13 cellular contexts compared by ENCODE assay signal in the genomic region with DNA sequence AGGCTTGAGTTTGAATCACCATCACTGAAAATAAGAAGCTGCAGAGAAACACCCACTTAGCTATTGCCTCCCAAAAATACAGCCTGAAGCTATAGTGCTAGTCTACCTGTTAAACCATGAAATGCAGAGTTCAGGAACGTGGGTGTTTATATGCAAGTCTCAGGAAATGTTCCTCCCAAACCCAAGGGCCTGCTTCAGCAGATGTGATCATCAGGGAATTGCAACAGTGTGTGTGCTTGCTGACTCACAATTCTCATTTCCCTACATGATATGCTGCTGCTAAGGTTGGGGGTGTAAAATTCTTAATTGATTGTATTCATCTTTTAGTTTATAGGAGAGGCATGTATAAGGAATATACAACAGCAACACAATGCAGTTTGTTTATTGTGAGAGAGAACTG. TPM values are rescaled to one million over a fixed set of nuclear protein-coding genes. Genes with fewer than 3 reads are reported as not detected.
DNase-seq lines count a peak whose midpoint lies in the region; TF ChIP-seq lines count a peak whose summit lies in the region.
"Had no signal": no experiment of that assay in that cellular context is flagged by ENCODE, and none has a peak within 500 bp of the region (broad histone marks: within the 10 kb centered on the region; RNA-seq: fewer than 3 reads in every experiment).

No MANE protein-coding gene starts in this region.

- H3K36me3 ChIP-seq in ACC112 (ENCODE audit: insufficient read depth, low read length) (peaks cover 43% of the 10 kb centered on the region), HEK293 (ENCODE audit: control insufficient read depth in 2 of 2, insufficient read depth in 1 of 2, low read length in 2 of 2) (peaks cover 30 to 88% of the 10 kb centered on the region in 2 experiments; a peak in 2 of 3 replicates), uterus (no peaks in the 10 kb centered on the region), MM.1S (replicated peaks; ENCODE audit: insufficient read depth, low read length) (peaks cover 13% of the 10 kb centered on the region)

- H3K79me2 ChIP-seq in ACC112 (ENCODE audit: control insufficient read depth, insufficient read depth, low read length, unreplicated experiment) (peaks cover 16% of the 10 kb centered on the region), MM.1S (ENCODE audit: low read length) (peaks cover 25% of the 10 kb centered on the region)

- no peaks in the 10 kb centered on the region for H3K27me3 ChIP-seq in ACC112 (ENCODE audit: insufficient read depth, low read length)
- no peaks in the 10 kb centered on the region for H3K27me3 ChIP-seq in uterus
- H3K27me3 ChIP-seq in MM.1S (replicated peaks; ENCODE audit: insufficient read depth, low read length): no peaks in the 10 kb centered on the region
- H3K27me3 ChIP-seq: ascending aorta, stomach had no signal

- TF ChIP-seq POLR2A in uterus (IDR thresholded peaks at IDR 0.05): no peak

- CTCF ChIA-PET in HEK293 (lab: Yijun Ruan, JAX): interaction anchor here (0.6 kb wide), 1 partner anchor 14 kb away, joined by 3 read pairs; no protein-coding TSS in a partner anchor

- H2AFZ ChIP-seq in ACC112 (ENCODE audit: low read length, unreplicated experiment): no peak overlapping the region
- H2AFZ ChIP-seq in MM.1S (ENCODE audit: low read length): no peak overlapping the region

- no peak overlapping the region for H3K4me3 Mint-ChIP-seq in activated T-helper 2 cell treated with anti-CD3 and anti-CD28 coated beads, Interferon-gamma antibody, Interleukin-2, Interleukin-4, amounts not matched to agents 10 μg/mL and 5 μg/mL and 100 μg/mL, durations not matched to agents 14 hours and 24 hours and 36 hours (ENCODE audit: low read depth)
- H3K4me3 Mint-ChIP-seq: CD4-positive, CD25-positive, alpha-beta regulatory T cell had no signal

- intact Hi-C loops in head of caudate nucleus (cut with DNase I): no loop called here
- intact Hi-C loops in uterus (cut with DNase I; ENCODE audit: low total_unique reads): no loop called here
- intact Hi-C loops in activated T-helper 2 cell treated with anti-CD3 and anti-CD28 coated beads, Interferon-gamma antibody, Interleukin-2, Interleukin-4, amounts not matched to agents 10 μg/mL and 5 μg/mL and 100 μg/mL, durations not matched to agents 14 hours and 24 hours and 36 hours (cut with micrococcal nuclease): no loop called here

- H3K4me3 ChIP-seq in ACC112 (ENCODE audit: low read depth, low read length) (no peak overlapping the region; the same call in 1 of the 2 replicates), HEK293 (ENCODE audit: low read depth, low read length) (no peak overlapping the region), uterus (no peak overlapping the region), MM.1S (ENCODE audit: low read length) (no peak overlapping the region)
- H3K4me3 ChIP-seq: ascending aorta, stomach had no signal

- no peaks in the 10 kb centered on the region for H3F3A ChIP-seq in MM.1S (ENCODE audit: insufficient read depth, low read length)

- no peaks in the 10 kb centered on the region for H4K20me1 ChIP-seq in MM.1S (ENCODE audit: insufficient read depth, low read length)

- TF ChIP-seq CTCF in HEK293 (tag by site-specific recombination; IDR thresholded peaks at IDR 0.05) (no peak), uterus (IDR thresholded peaks at IDR 0.05) (no peak), MM.1S (IDR thresholded peaks at IDR 0.05; ENCODE audit: low read length) (no peak)

- H3K4me1 Mint-ChIP-seq in activated T-helper 2 cell treated with anti-CD3 and anti-CD28 coated beads, Interferon-gamma antibody, Interleukin-2, Interleukin-4, amounts not matched to agents 10 μg/mL and 5 μg/mL and 100 μg/mL, durations not matched to agents 14 hours and 24 hours and 36 hours (ENCODE audit: low read depth): peaks cover 5% of the 10 kb centered on the region

- H3K27me3 Mint-ChIP-seq in activated T-helper 2 cell treated with anti-CD3 and anti-CD28 coated beads, Interferon-gamma antibody, Interleukin-2, Interleukin-4, amounts not matched to agents 10 μg/mL and 5 μg/mL and 100 μg/mL, durations not matched to agents 14 hours and 24 hours and 36 hours (ENCODE audit: low read depth): no peaks in the 10 kb centered on the region
- H3K27me3 Mint-ChIP-seq: CD4-positive, CD25-positive, alpha-beta regulatory T cell had no signal

- H3K27ac Mint-ChIP-seq in activated T-helper 2 cell treated with anti-CD3 and anti-CD28 coated beads, Interferon-gamma antibody, Interleukin-2, Interleukin-4, amounts not matched to agents 10 μg/mL and 5 μg/mL and 100 μg/mL, durations not matched to agents 14 hours and 24 hours and 36 hours: no peak overlapping the region

- H3K4me1 ChIP-seq in ACC112 (ENCODE audit: control insufficient read depth, insufficient read depth, low read length, unreplicated experiment): peaks cover 14% of the 10 kb centered on the region
- H3K4me1 ChIP-seq in HEK293 (ENCODE audit: control insufficient read depth, insufficient read depth, low read length): no peaks in the 10 kb centered on the region
- H3K4me1 ChIP-seq in uterus: no peaks in the 10 kb centered on the region
- no peaks in the 10 kb centered on the region for H3K4me1 ChIP-seq in MM.1S (ENCODE audit: low read length)
- H3K4me1 ChIP-seq: ascending aorta, stomach had no signal

- H3K27ac ChIP-seq in ACC112 (ENCODE audit: low read depth, low read length): peak overlapping the region; percentile 31
- H3K27ac ChIP-seq in HEK293 (ENCODE audit: extremely low read depth, low read depth, low read length): no peak overlapping the region
- no peak overlapping the region for H3K27ac ChIP-seq in uterus
- H3K27ac ChIP-seq in MM.1S (ENCODE audit: low read length): no peak overlapping the region
- H3K27ac ChIP-seq: ascending aorta, stomach had no signal

- H3K9ac ChIP-seq in MM.1S (ENCODE audit: low read length): no peak overlapping the region

- POLR2A ChIA-PET in HEK293 (lab: Yijun Ruan, JAX): no interaction called here

- H3K36me3 Mint-ChIP-seq in activated T-helper 2 cell treated with anti-CD3 and anti-CD28 coated beads, Interferon-gamma antibody, Interleukin-2, Interleukin-4, amounts not matched to agents 10 μg/mL and 5 μg/mL and 100 μg/mL, durations not matched to agents 14 hours and 24 hours and 36 hours (ENCODE audit: low read depth): peaks cover 58% of the 10 kb centered on the region

- DNase-seq in amniotic stem cell (lab: John Stamatoyannopoulos, UW) (peak; percentile 3), head of caudate nucleus (peak in 28 of 42 donors; percentile 11 to 84 (median 50)), NCI-H1105 (lab: John Stamatoyannopoulos, UW) (no peak), uterus (no peak), MM.1S (no peak)
- no peak for DNase-seq in activated T-helper 2 cell treated with anti-CD3 and anti-CD28 coated beads, Interferon-gamma antibody, Interleukin-2, Interleukin-4, amounts not matched to agents 10 μg/mL and 5 μg/mL and 100 μg/mL, durations not matched to agents 14 hours and 24 hours and 36 hours (ENCODE audit: low spot score)
- DNase-seq: activated CD4-positive, alpha-beta T cell treated with anti-CD3 and anti-CD28 coated beads, Interleukin-2, amount 50 U/mL, for 48 hours; CD4-positive, CD25-positive, alpha-beta regulatory T cell; NCI-H446 treated with DMSO at 0.1 percent for 48 hours; stomach had no signal

- no peaks in the 10 kb centered on the region for H3K9me3 Mint-ChIP-seq in activated T-helper 2 cell treated with anti-CD3 and anti-CD28 coated beads, Interferon-gamma antibody, Interleukin-2, Interleukin-4, amounts not matched to agents 10 μg/mL and 5 μg/mL and 100 μg/mL, durations not matched to agents 14 hours and 24 hours and 36 hours
- H3K9me3 Mint-ChIP-seq: CD4-positive, CD25-positive, alpha-beta regulatory T cell had no signal

- H3K9me3 ChIP-seq in HEK293 (ENCODE audit: control insufficient read depth, insufficient read depth, low read depth, low read length) (no peaks in the 10 kb centered on the region), uterus (no peaks in the 10 kb centered on the region), MM.1S (replicated peaks; ENCODE audit: insufficient read depth, low read length) (no peaks in the 10 kb centered on the region)
- H3K9me3 ChIP-seq: ascending aorta, stomach had no signal

- no peak overlapping the region for H3K4me2 ChIP-seq in MM.1S (ENCODE audit: low read depth, low read length)

- H3K9me2 ChIP-seq in MM.1S (replicated peaks; ENCODE audit: insufficient read depth, low read length): no peaks in the 10 kb centered on the region

TF ChIP-seq in HEK293, 187 proteins besides CTCF, POLR2A, EP300 and RAD21 (continues in another document):
- TF ChIP-seq ZNF140 (tag by site-specific recombination; IDR thresholded peaks at IDR 0.05): no peak
- TF ChIP-seq MEIS1 (CRISPR knock-in tag; IDR thresholded peaks at IDR 0.05; ENCODE audit: borderline replicate concordance): no peak
- no peak for TF ChIP-seq ZBTB1 (tag by site-specific recombination; IDR thresholded peaks at IDR 0.05)
- TF ChIP-seq EGR2 (tag by site-specific recombination; IDR thresholded peaks at IDR 0.05; ENCODE audit: low read depth): peak; percentile 38; the same call in 1 of the 2 replicates
- no peak for TF ChIP-seq ZNF600 (tag by site-specific recombination; IDR thresholded peaks at IDR 0.05)
- TF ChIP-seq, protein P1, sequence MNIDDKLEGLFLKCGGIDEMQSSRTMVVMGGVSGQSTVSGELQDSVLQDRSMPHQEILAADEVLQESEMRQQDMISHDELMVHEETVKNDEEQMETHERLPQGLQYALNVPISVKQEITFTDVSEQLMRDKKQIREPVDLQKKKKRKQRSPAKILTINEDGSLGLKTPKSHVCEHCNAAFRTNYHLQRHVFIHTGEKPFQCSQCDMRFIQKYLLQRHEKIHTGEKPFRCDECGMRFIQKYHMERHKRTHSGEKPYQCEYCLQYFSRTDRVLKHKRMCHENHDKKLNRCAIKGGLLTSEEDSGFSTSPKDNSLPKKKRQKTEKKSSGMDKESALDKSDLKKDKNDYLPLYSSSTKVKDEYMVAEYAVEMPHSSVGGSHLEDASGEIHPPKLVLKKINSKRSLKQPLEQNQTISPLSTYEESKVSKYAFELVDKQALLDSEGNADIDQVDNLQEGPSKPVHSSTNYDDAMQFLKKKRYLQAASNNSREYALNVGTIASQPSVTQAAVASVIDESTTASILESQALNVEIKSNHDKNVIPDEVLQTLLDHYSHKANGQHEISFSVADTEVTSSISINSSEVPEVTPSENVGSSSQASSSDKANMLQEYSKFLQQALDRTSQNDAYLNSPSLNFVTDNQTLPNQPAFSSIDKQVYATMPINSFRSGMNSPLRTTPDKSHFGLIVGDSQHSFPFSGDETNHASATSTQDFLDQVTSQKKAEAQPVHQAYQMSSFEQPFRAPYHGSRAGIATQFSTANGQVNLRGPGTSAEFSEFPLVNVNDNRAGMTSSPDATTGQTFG (tag by site-specific recombination; IDR thresholded peaks at IDR 0.05; ENCODE audit: borderline replicate concordance): no peak
- no peak for TF ChIP-seq ZNF768 (tag by site-specific recombination; IDR thresholded peaks at IDR 0.05)
- TF ChIP-seq HOXA7 (CRISPR knock-in tag; IDR thresholded peaks at IDR 0.05; ENCODE audit: borderline replicate concordance): no peak
- peak; percentile 41 for TF ChIP-seq ZFHX2 (tag by site-specific recombination; conservative IDR thresholded peaks at IDR 0.05)

RNA-seq across cellular contexts. Expression of a gene that starts 49.6 kb away (rescaled TPM):
- 100 to 1,000 TPM in 3 of 4 donors, 10 to 100 TPM in 1; 55.1 to 189 (median 123) TPM for total RNA-seq in uterus
- total RNA-seq in activated T-helper 2 cell treated with anti-CD3 and anti-CD28 coated beads, Interferon-gamma antibody, Interleukin-2, Interleukin-4, amounts not matched to agents 10 μg/mL and 5 μg/mL and 100 μg/mL, durations not matched to agents 14 hours and 24 hours and 36 hours: 123 and 131 TPM in 2 replicates

Comparison
In these comparisons a context has a peak if more than half of its experiments do, and no peak if none do; other contexts are left out.
1. DNase-seq: peak in amniotic stem cell (single experiment) and head of caudate nucleus (28 of 42); none in NCI-H1105 (single experiment), uterus (0 of 2), MM.1S (single experiment) and activated T-helper 2 cell treated with anti-CD3 and anti-CD28 coated beads, Interferon-gamma antibody, Interleukin-2, Interleukin-4, amounts not matched to agents 10 μg/mL and 5 μg/mL and 100 μg/mL, durations not matched to agents 14 hours and 24 hours and 36 hours (single experiment).